17 cellular contexts compared by ENCODE assay signal in genomic region chr7:40197527-40197926, GRCh38.
DNase-seq lines count a peak whose midpoint lies in the region; ATAC-seq and TF ChIP-seq lines count a peak whose summit lies in the region.
"Had no signal": no experiment of that assay in that cellular context is flagged by ENCODE, and none has a peak within 500 bp of the region (broad histone marks: within the 10 kb centered on the region; RNA-seq: fewer than 3 reads in every experiment).

No MANE protein-coding gene starts in this region.

- no peak overlapping the region for H3K4me3 ChIP-seq in SK-N-SH (ENCODE audit: low read depth in 2 of 2, low read length in 1 of 2)
- no peak overlapping the region for H3K4me3 ChIP-seq in trophoblast cell (ENCODE audit: low read depth, low read length)

- no peak overlapping the region for H3K4me3 Mint-ChIP-seq in activated T-cell treated with anti-CD3 and anti-CD28 coated beads, Interleukin-2, amount 50 U/mL, for 72 hours
- H3K4me3 Mint-ChIP-seq: CD14-positive monocyte; CD8-positive, alpha-beta T cell had no signal

- no peaks in the 10 kb centered on the region for H3K36me3 Mint-ChIP-seq in activated T-cell treated with anti-CD3 and anti-CD28 coated beads, Interleukin-2, amount 50 U/mL, for 72 hours (ENCODE audit: insufficient read depth in 2 of 2)
- H3K36me3 Mint-ChIP-seq: CD14-positive monocyte, IgD-negative memory B cell had no signal

- H2AK5ac ChIP-seq in trophoblast cell (ENCODE audit: low read length), result no peak overlapping the region

- H3K9ac ChIP-seq in SK-N-SH (no peak overlapping the region), trophoblast cell (ENCODE audit: low read length) (no peak overlapping the region)

- no peak overlapping the region for H4K8ac ChIP-seq in trophoblast cell (ENCODE audit: low read depth, low read length)

- no peak overlapping the region for H3K4me2 ChIP-seq in SK-N-SH
- no peak overlapping the region for H3K4me2 ChIP-seq in trophoblast cell (ENCODE audit: low read length)

- no peak overlapping the region for H3K18ac ChIP-seq in trophoblast cell (ENCODE audit: low read length)

- H2AFZ ChIP-seq in SK-N-SH (ENCODE audit: low read depth) (no peak overlapping the region), trophoblast cell (ENCODE audit: insufficient read depth, low read length, poor library complexity) (no peak overlapping the region)

- no peak overlapping the region for H4K12ac ChIP-seq in trophoblast cell (ENCODE audit: low read depth, low read length)

- WGBS in SK-N-SH (ENCODE audit: low lambda C conversion rate), result 75% methylated on average over 2 of the region's 2 CpGs
- no CpG with 5 or more reads among the region's 2 CpGs for WGBS in trophoblast cell (ENCODE audit: extremely low coverage, insufficient coverage, insufficient read length)

- no peaks in the 10 kb centered on the region for H3K4me1 Mint-ChIP-seq in activated T-cell treated with anti-CD3 and anti-CD28 coated beads, Interleukin-2, amount 50 U/mL, for 72 hours (ENCODE audit: low read depth)
- H3K4me1 Mint-ChIP-seq: CD14-positive monocyte, IgD-negative memory B cell had no signal

- no peaks in the 10 kb centered on the region for H3K27me3 Mint-ChIP-seq in activated T-cell treated with anti-CD3 and anti-CD28 coated beads, Interleukin-2, amount 50 U/mL, for 72 hours (ENCODE audit: low read depth)

- no peaks in the 10 kb centered on the region for H3K27me3 ChIP-seq in SK-N-SH (ENCODE audit: insufficient read depth)
- no peaks in the 10 kb centered on the region for H3K27me3 ChIP-seq in trophoblast cell (ENCODE audit: insufficient read depth, low read length)

- no peak for ATAC-seq in SK-N-SH treated with all-trans-retinoic acid at 6 μM for 48 hours
- no peak for ATAC-seq in activated T-cell treated with anti-CD3 and anti-CD28 coated beads, Interleukin-2, amount 50 U/mL, for 72 hours (replicated peaks in 1 of 2)
- no peak for ATAC-seq in GM19467 (IDR thresholded peaks at IDR 0.05; ENCODE audit: unreplicated experiment)
- ATAC-seq: CD8-positive, alpha-beta T cell; HCT116 had no signal

- H3K36me3 ChIP-seq in SK-N-SH (replicated peaks in 1 of 2; ENCODE audit: control insufficient read depth in 1 of 2, insufficient read depth in 2 of 2, low read length in 1 of 2) (no peaks in the 10 kb centered on the region), trophoblast cell (ENCODE audit: control insufficient read depth in 1 of 2, insufficient read depth in 2 of 2, low read length in 2 of 2) (no peaks in the 10 kb centered on the region)

- TF ChIP-seq EP300 in SK-N-SH (IDR thresholded peaks at IDR 0.05; ENCODE audit: borderline replicate concordance in 1 of 2, low read depth in 1 of 2, low read length in 1 of 2), result no peak

- TF ChIP-seq RAD21 in SK-N-SH (IDR thresholded peaks at IDR 0.05; ENCODE audit: low read length), result no peak

- H2BK5ac ChIP-seq in trophoblast cell (ENCODE audit: low read depth, low read length, poor library complexity), result no peak overlapping the region

- H3K9me2 ChIP-seq in SK-N-SH, result no peaks in the 10 kb centered on the region

- H3K4me1 ChIP-seq in SK-N-SH (ENCODE audit: control insufficient read depth in 1 of 2, insufficient read depth in 2 of 2, low read depth in 1 of 2, low read length in 1 of 2) (peaks cover 0 to 22% of the 10 kb centered on the region in 2 experiments; a peak in 2 of 4 replicates), trophoblast cell (ENCODE audit: control insufficient read depth in 1 of 2, insufficient read depth in 2 of 2, low read length in 2 of 2) (no peaks in the 10 kb centered on the region)

- no peak overlapping the region for H4K91ac ChIP-seq in trophoblast cell (ENCODE audit: low read depth, low read length)

- no peaks in the 10 kb centered on the region for H3K9me3 ChIP-seq in SK-N-SH
- no peaks in the 10 kb centered on the region for H3K9me3 ChIP-seq in trophoblast cell (ENCODE audit: insufficient read depth, low read depth, low read length)

- peak overlapping the region; percentile 1 for H3K23ac ChIP-seq in trophoblast cell (ENCODE audit: low read length)

- DNase-seq in SK-N-SH (no peak), iris pigment epithelial cell (ENCODE audit: low read depth) (peak; percentile 22), trophoblast cell (no peak), NCI-H2171 (lab: John Stamatoyannopoulos, UW) (no peak), HuH-7 (ENCODE audit: low spot score) (no peak)
- no peak for DNase-seq in activated T-cell treated with anti-CD3 and anti-CD28 coated beads, Interleukin-2, amount 50 U/mL, for 72 hours
- DNase-seq: CD8-positive, alpha-beta T cell; COR-L47; DMS153; DMS79 treated with DMSO at 0.1 percent for 48 hours; EL had no signal

- H3K79me2 ChIP-seq in SK-N-SH (ENCODE audit: insufficient read depth) (no peaks in the 10 kb centered on the region), trophoblast cell (ENCODE audit: control insufficient read depth, insufficient read depth, low read length, poor library complexity) (no peaks in the 10 kb centered on the region)

- H3F3A ChIP-seq in SK-N-SH (replicated peaks; ENCODE audit: insufficient read depth), result peaks cover 28% of the 10 kb centered on the region

- no peak overlapping the region for H2BK120ac ChIP-seq in trophoblast cell (ENCODE audit: insufficient read depth, low read length, poor library complexity)

- no peak for TF ChIP-seq CTCF in SK-N-SH (IDR thresholded peaks at IDR 0.05)

- H3K27ac ChIP-seq in SK-N-SH (ENCODE audit: low read depth in 2 of 2, low read length in 1 of 2) (peak overlapping the region in 1 of 2 experiments; percentile 6; a peak in 1 of 4 replicates), trophoblast cell (ENCODE audit: low read depth, low read length) (no peak overlapping the region)
- H3K27ac ChIP-seq: 22Rv1 had no signal

- no peaks in the 10 kb centered on the region for H4K20me1 ChIP-seq in SK-N-SH (ENCODE audit: insufficient read depth)

- H2BK12ac ChIP-seq in trophoblast cell (ENCODE audit: low read length), result no peak overlapping the region

- no peak overlapping the region for H3K27ac Mint-ChIP-seq in activated T-cell treated with anti-CD3 and anti-CD28 coated beads, Interleukin-2, amount 50 U/mL, for 72 hours
- H3K27ac Mint-ChIP-seq: CD14-positive monocyte; CD8-positive, alpha-beta T cell; IgD-negative memory B cell had no signal

- POLR2A ChIA-PET in SK-N-SH (lab: Yijun Ruan, JAX), result no interaction called here

- H3K9me3 Mint-ChIP-seq in activated T-cell treated with anti-CD3 and anti-CD28 coated beads, Interleukin-2, amount 50 U/mL, for 72 hours, result no peaks in the 10 kb centered on the region
- H3K9me3 Mint-ChIP-seq: CD14-positive monocyte; CD8-positive, alpha-beta T cell; IgD-negative memory B cell had no signal

- H3K4ac ChIP-seq in trophoblast cell (ENCODE audit: low read depth, low read length), result no peak overlapping the region

- no peak overlapping the region for H3K14ac ChIP-seq in trophoblast cell (ENCODE audit: low read length)

- CTCF ChIA-PET in SK-N-SH (lab: Yijun Ruan, JAX), result no interaction called here

- H3K79me1 ChIP-seq in trophoblast cell (ENCODE audit: low read length), result no peaks in the 10 kb centered on the region

TF ChIP-seq in SK-N-SH, 30 proteins besides CTCF, POLR2A, EP300 and RAD21:
- TF ChIP-seq USF1 (IDR thresholded peaks at IDR 0.05; ENCODE audit: borderline replicate concordance, low read depth) (peak; percentile 13; the same call in 1 of the 2 replicates), USF2 (IDR thresholded peaks at IDR 0.05; ENCODE audit: borderline replicate concordance, low read depth, low read length) (no peak)
TF ChIP-seq in SK-N-SH: peak in this region for 1.

TF ChIP-seq in SK-N-SH treated with all-trans-retinoic acid at 6 μM for 48 hours, 23 proteins besides CTCF, POLR2A, EP300 and RAD21 (continues in another document):
- TF ChIP-seq ESRRG (CRISPR knock-in tag; IDR thresholded peaks at IDR 0.05), result no peak
- no peak for TF ChIP-seq PATZ1 (CRISPR knock-in tag; IDR thresholded peaks at IDR 0.05; ENCODE audit: borderline replicate concordance)
- no peak for TF ChIP-seq PPARA (CRISPR knock-in tag; IDR thresholded peaks at IDR 0.05; ENCODE audit: borderline replicate concordance)
- no peak for TF ChIP-seq CSDC2 (CRISPR knock-in tag; IDR thresholded peaks at IDR 0.05)
- no peak for TF ChIP-seq ZFP30 (CRISPR knock-in tag; IDR thresholded peaks at IDR 0.05)
- TF ChIP-seq ISL1 (CRISPR knock-in tag; IDR thresholded peaks at IDR 0.05), result no peak
- no peak for TF ChIP-seq TSHZ2 (CRISPR knock-in tag; IDR thresholded peaks at IDR 0.05)
